In the genomic region with DNA sequence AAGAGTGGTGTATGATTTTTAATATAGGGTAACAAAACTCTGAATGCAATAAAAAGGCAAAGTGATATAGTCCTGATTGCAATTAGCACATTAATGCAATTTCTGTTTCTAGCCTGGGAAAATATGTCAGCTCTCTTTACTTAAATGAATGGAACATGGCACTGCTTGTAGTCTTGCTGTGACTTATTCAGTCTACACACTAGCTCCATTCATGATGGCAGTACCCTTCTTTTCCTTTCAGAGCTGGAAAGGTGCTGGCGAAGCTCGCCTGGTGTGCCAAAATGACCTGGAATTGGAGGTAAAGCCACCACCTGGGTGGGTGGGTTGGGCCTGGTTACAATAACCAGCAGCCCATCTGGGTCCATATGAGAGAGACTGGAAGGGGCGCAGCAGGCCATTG, we compare ENCODE assay signal across 16 cellular contexts.
"Had no signal": no experiment of that assay in that cellular context is flagged by ENCODE, and none has a peak within 500 bp of the region (broad histone marks: within the 10 kb centered on the region; RNA-seq: fewer than 3 reads in every experiment).

No MANE protein-coding gene starts in this region.

- DNase-seq: cortex of kidney; dorsolateral prefrontal cortex; effector CD8-positive, alpha-beta T cell; gastrocnemius medialis; glutamatergic neuron; left cardiac atrium; mammary epithelial cell; occipital lobe; stimulated activated CD4-positive, alpha-beta T cell treated with anti-CD3 and anti-CD28 coated beads, Interleukin-12 subunit alpha, Interleukin-12 subunit beta, amount 100 ng/mL, for 4 hours; stimulated activated naive CD4-positive, alpha-beta T cell; stomach; substantia nigra had no signal

- H3K36me3 ChIP-seq: gastrocnemius medialis, prostate gland, stomach had no signal

- H2AFZ ChIP-seq: parathyroid adenoma had no signal

- H3K79me2 ChIP-seq: parathyroid adenoma had no signal

- H3K4me1 ChIP-seq: gastrocnemius medialis, parathyroid adenoma, prostate gland had no signal

- H3K9me3 ChIP-seq: gastrocnemius medialis, prostate gland, stomach had no signal

- H3K9ac ChIP-seq: parathyroid adenoma had no signal

- H3K4me3 ChIP-seq: dorsolateral prefrontal cortex, gastrocnemius medialis, prostate gland, skin epidermis, stomach had no signal

- H3K27me3 ChIP-seq: dorsolateral prefrontal cortex, gastrocnemius medialis, stomach had no signal

- H3K27ac ChIP-seq: gastrocnemius medialis, parathyroid adenoma, prostate gland, stomach had no signal

- ATAC-seq: natural killer cell treated with Interleukin-12 subunit alpha and Interleukin-12 subunit beta and Interleukin-15 and Interleukin-18, amount 100 ng/mL, for 72 hours had no signal
